In genomic region chr11:112226062-112226921, GRCh38 we compare ENCODE assay signal across 8 cellular contexts. TPM values are rescaled to one million over a fixed set of nuclear protein-coding genes. Genes with fewer than 3 reads are reported as not detected.
DNase-seq lines count a peak whose midpoint lies in the region; TF ChIP-seq lines count a peak whose summit lies in the region.

Gene PTS (plus strand): TSS chr11:112226428. CDS start chr11:112226444, 16 bp downstream.

- DNase-seq in GM06990 (ENCODE audit: extremely low read depth, insufficient read length) = peak; percentile 90
- peak; percentile 49 for DNase-seq in HFF-Myc (ENCODE audit: extremely low read depth, low read depth)
- peak; percentile 84 for DNase-seq in MV-4-11 (lab: John Stamatoyannopoulos, UW)
- DNase-seq in SK-N-SH = peak; percentile 95
- peak; percentile 83 for DNase-seq in activated naive CD4-positive, alpha-beta T cell treated with anti-CD3 and anti-CD28 coated beads, Interleukin-2, amount 50 U/mL, for 16 hours
- DNase-seq in germinal center (ENCODE audit: low spot score) = peak; percentile 95
- peak; percentile 80 for DNase-seq in occipital lobe (lab: John Stamatoyannopoulos, UW)
- DNase-seq in suprapubic skin (ENCODE audit: low spot score in 2 of 2) = peak; percentile 90 to 91

- H3F3A ChIP-seq in SK-N-SH (replicated peaks; ENCODE audit: insufficient read depth) = no peaks in the 10 kb centered on the region

- no peaks in the 10 kb centered on the region for H3K9me3 ChIP-seq in SK-N-SH
- no peaks in the 10 kb centered on the region for H3K9me3 ChIP-seq in suprapubic skin

- TF ChIP-seq POLR2A in suprapubic skin (IDR thresholded peaks at IDR 0.05) = peak; percentile 60 to 92

- POLR2A ChIA-PET in SK-N-SH (lab: Yijun Ruan, JAX) = interaction anchor here (0.8 to 1.7 kb wide), 3 partner anchors 16 to 45 kb away, joined by 3 to 7 read pairs (median 6); no protein-coding TSS in a partner anchor

- peaks cover 48% of the 10 kb centered on the region for H3K79me2 ChIP-seq in SK-N-SH (ENCODE audit: insufficient read depth)

- no peak for TF ChIP-seq CTCF in GM06990 (IDR thresholded peaks at IDR 0.05; ENCODE audit: insufficient read depth, low read length, poor library complexity, severe bottlenecking)
- TF ChIP-seq CTCF in HFF-Myc (IDR thresholded peaks at IDR 0.05; ENCODE audit: low read depth, low read length, missing control alignments) = no peak
- no peak for TF ChIP-seq CTCF in SK-N-SH (IDR thresholded peaks at IDR 0.05)
- no peak for TF ChIP-seq CTCF in suprapubic skin (IDR thresholded peaks at IDR 0.05)

- H4K20me1 ChIP-seq in SK-N-SH (ENCODE audit: insufficient read depth) = no peaks in the 10 kb centered on the region

- CTCF ChIA-PET in SK-N-SH (lab: Yijun Ruan, JAX) = interaction anchor here (0.6 to 17.1 kb wide), 5 partner anchors 48 to 1437 kb away, joined by 3 to 620 read pairs (median 3); partner anchors contain the start of gene PLET1

- no peaks in the 10 kb centered on the region for H3K27me3 ChIP-seq in GM06990 (replicated peaks; ENCODE audit: control insufficient read depth, insufficient read depth, low read length)
- no peaks in the 10 kb centered on the region for H3K27me3 ChIP-seq in SK-N-SH (ENCODE audit: insufficient read depth)
- H3K27me3 ChIP-seq in suprapubic skin = no peaks in the 10 kb centered on the region

- H3K27ac ChIP-seq in SK-N-SH (ENCODE audit: low read depth in 2 of 2, low read length in 1 of 2) = peak within 1 kb of the TSS; percentile 78 to 97
- peak within 1 kb of the TSS; percentile 94 for H3K27ac ChIP-seq in suprapubic skin

- no peak for TF ChIP-seq EP300 in SK-N-SH (IDR thresholded peaks at IDR 0.05; ENCODE audit: borderline replicate concordance in 1 of 2, low read depth in 1 of 2, low read length in 1 of 2)
- peak; percentile 3 for TF ChIP-seq EP300 in suprapubic skin (IDR thresholded peaks at IDR 0.05)

- no peak for TF ChIP-seq RAD21 in SK-N-SH (IDR thresholded peaks at IDR 0.05; ENCODE audit: low read length)

- H3K9ac ChIP-seq in SK-N-SH = peak within 1 kb of the TSS; percentile 76

- H3K4me1 ChIP-seq in SK-N-SH (ENCODE audit: control insufficient read depth in 1 of 2, insufficient read depth in 2 of 2, low read depth in 1 of 2, low read length in 1 of 2) = peaks cover 16 to 30% of the 10 kb centered on the region in 2 experiments; a peak in 3 of 4 replicates
- peaks cover 32% of the 10 kb centered on the region for H3K4me1 ChIP-seq in suprapubic skin

- H3K4me3 ChIP-seq in GM06990 (replicated peaks; ENCODE audit: low read depth, low read length) (peak within 1 kb of the TSS; percentile 75), HFF-Myc (replicated peaks; ENCODE audit: low read depth, low read length) (peak within 1 kb of the TSS; percentile 77), SK-N-SH (ENCODE audit: low read depth in 2 of 2, low read length in 1 of 2) (peak within 1 kb of the TSS; percentile 71 to 91), suprapubic skin (peak within 1 kb of the TSS; percentile 80)

- 0% methylated on average over 7 of the region's 74 CpGs for WGBS in SK-N-SH (ENCODE audit: low lambda C conversion rate)
- 1% methylated on average over 13 of the region's 74 CpGs for WGBS in suprapubic skin

- peak within 1 kb of the TSS; percentile 100 for H2AFZ ChIP-seq in SK-N-SH (ENCODE audit: low read depth)

- H3K4me2 ChIP-seq in SK-N-SH = peak within 1 kb of the TSS; percentile 94

- peaks cover 5% of the 10 kb centered on the region for H3K36me3 ChIP-seq in GM06990 (ENCODE audit: control insufficient read depth, insufficient read depth, low read length)
- peaks cover 24 to 27% of the 10 kb centered on the region in 2 experiments for H3K36me3 ChIP-seq in SK-N-SH (replicated peaks in 1 of 2; ENCODE audit: control insufficient read depth in 1 of 2, insufficient read depth in 2 of 2, low read length in 1 of 2)
- peaks cover 12% of the 10 kb centered on the region for H3K36me3 ChIP-seq in suprapubic skin

- no peaks in the 10 kb centered on the region for H3K9me2 ChIP-seq in SK-N-SH

TF ChIP-seq in SK-N-SH, 30 proteins besides CTCF, POLR2A, EP300 and RAD21 (continues in another document):
- TF ChIP-seq NFIC (IDR thresholded peaks at IDR 0.05; ENCODE audit: borderline replicate concordance) = no peak
- peak; percentile 78 for TF ChIP-seq NRF1 (IDR thresholded peaks at IDR 0.05; ENCODE audit: low read depth, low read length)
- no peak for TF ChIP-seq USF1 (IDR thresholded peaks at IDR 0.05; ENCODE audit: borderline replicate concordance, low read depth)
- no peak for TF ChIP-seq REST (IDR thresholded peaks at IDR 0.05; ENCODE audit: low read depth, low read length)
- TF ChIP-seq RXRA (IDR thresholded peaks at IDR 0.05; ENCODE audit: borderline replicate concordance, low read depth) = no peak
- 0 out of 2 replicates have a peak, but pooled peaks have one; percentile 16 for TF ChIP-seq SIN3A (IDR thresholded peaks at IDR 0.05; ENCODE audit: borderline replicate concordance, low read depth, low read length)
- no peak for TF ChIP-seq JUND (IDR thresholded peaks at IDR 0.05)
- no peak for TF ChIP-seq GATA2 (CRISPR knock-in tag; IDR thresholded peaks at IDR 0.05)
- TF ChIP-seq MAX (IDR thresholded peaks at IDR 0.05; ENCODE audit: low read depth) = peak; percentile 24; the same call in 1 of the 2 replicates
- TF ChIP-seq POLR2AphosphoS5 (IDR thresholded peaks at IDR 0.05; ENCODE audit: low read depth, low read length) = peak; percentile 93
- TF ChIP-seq TAF1 (IDR thresholded peaks at IDR 0.05; ENCODE audit: borderline replicate concordance, low read depth, low read length) = peak; percentile 56; the same call in 1 of the 2 replicates
- TF ChIP-seq USF2 (IDR thresholded peaks at IDR 0.05; ENCODE audit: borderline replicate concordance, low read depth, low read length) = no peak
- no peak for TF ChIP-seq SMC3 (IDR thresholded peaks at IDR 0.05; ENCODE audit: low read depth, low read length)
- TF ChIP-seq FOXM1 (IDR thresholded peaks at IDR 0.05; ENCODE audit: low read depth) = no peak
- no peak for TF ChIP-seq EZH2phosphoT487 (IDR thresholded peaks at IDR 0.05; ENCODE audit: borderline replicate concordance, low read depth)
- TF ChIP-seq RCOR1 (IDR thresholded peaks at IDR 0.05; ENCODE audit: low read length) = no peak
- TF ChIP-seq TCF12 (IDR thresholded peaks at IDR 0.05) = no peak
- TF ChIP-seq MEF2A (IDR thresholded peaks at IDR 0.05; ENCODE audit: borderline replicate concordance, low read depth) = no peak
- no peak for TF ChIP-seq RFX5 (IDR thresholded peaks at IDR 0.05; ENCODE audit: low read length)
- TF ChIP-seq FOXJ3 (CRISPR knock-in tag; IDR thresholded peaks at IDR 0.05) = no peak
- no peak for TF ChIP-seq TEAD4 (IDR thresholded peaks at IDR 0.05; ENCODE audit: borderline replicate concordance, insufficient read depth)
- TF ChIP-seq YY1 (IDR thresholded peaks at IDR 0.05; ENCODE audit: low read depth) = no peak
- TF ChIP-seq MXI1 (IDR thresholded peaks at IDR 0.05; ENCODE audit: low read depth, low read length) = no peak

RNA-seq across cellular contexts. Expression of gene PTS, which starts in this region (rescaled TPM):
- 50.0 and 54.0 TPM in 2 replicates for polyA plus RNA-seq in SK-N-SH (2012; rRNA removed)
- polyA plus RNA-seq in SK-N-SH (2012; cell fraction: cytosol; rRNA removed) = 59.5 and 76.1 TPM in 2 replicates
- 34.1 and 63.7 TPM in 2 replicates for polyA plus RNA-seq in SK-N-SH (2012; cell fraction: nucleus; rRNA removed)
- total RNA-seq in occipital lobe (28.2 TPM), suprapubic skin (10 to 100 TPM; 22.1 to 39.2 (median 32.5) TPM)

Comparison
In these comparisons a context has a peak if more than half of its experiments do, and no peak if none do; other contexts are left out.
1. Peak in every context shown above with its lines: DNase-seq, H3K4me3 ChIP-seq and H3K27ac ChIP-seq.